In genomic region chr2:109109342-109109741, GRCh38 we compare ENCODE assay signal across 25 cellular contexts.
"Had no signal": no experiment of that assay in that cellular context is flagged by ENCODE, and none has a peak within 500 bp of the region (broad histone marks: within the 10 kb centered on the region; RNA-seq: fewer than 3 reads in every experiment).

No MANE protein-coding gene starts in this region.

- DNase-seq: activated CD4-positive, alpha-beta memory T cell treated with anti-CD3 and anti-CD28 coated beads for 36 hours; activated CD4-positive, alpha-beta T cell treated with anti-CD3 and anti-CD28 coated beads for 36 hours; activated CD4-positive, alpha-beta T cell treated with anti-CD3 and anti-CD28 coated beads, Interleukin-2, amount 10 ng/mL, durations not matched to agents 24 days and 14 days; activated CD4-positive, CD25-positive, alpha-beta regulatory T cell; activated CD4-positive, CD25-positive, alpha-beta regulatory T cell treated with anti-CD3 and anti-CD28 coated beads, Interleukin-2, amount 50 U/mL, for 72 hours; activated CD8-positive, alpha-beta memory T cell treated with anti-CD3 and anti-CD28 coated beads, Interleukin-2, amount 50 U/mL, for 4 hours; activated CD8-positive, alpha-beta T cell treated with anti-CD3 and anti-CD28 coated beads, Interleukin-2, amount 10 ng/mL, durations not matched to agents 7 days and 5 days; activated gamma-delta T cell; activated naive CD4-positive, alpha-beta T cell; activated naive CD4-positive, alpha-beta T cell treated with anti-CD3 and anti-CD28 coated beads, Interleukin-2, amount 10 ng/mL, durations not matched to agents 7 days and 5 days; activated naive CD8-positive, alpha-beta T cell treated with anti-CD3 and anti-CD28 coated beads, Interleukin-2, amount 10 ng/mL, durations not matched to agents 7 days and 5 days; activated T-cell treated with anti-CD3 and anti-CD28 coated beads, Interleukin-2, amount 50 U/mL, for 24 hours; activated T-cell treated with anti-CD3 and anti-CD28 coated beads, Interleukin-2, amount 50 U/mL, for 72 hours; dorsolateral prefrontal cortex; effector memory CD4-positive, alpha-beta T cell; endodermal cell; foreskin fibroblast; T-helper 2 cell had no signal

- H3K4me1 ChIP-seq: ascending aorta, breast epithelium had no signal

- H3K4me3 ChIP-seq: ascending aorta, breast epithelium, cardiac muscle cell, coronary artery, dorsolateral prefrontal cortex had no signal

- H3K27me3 ChIP-seq: ascending aorta, breast epithelium, cardiac muscle cell, dorsolateral prefrontal cortex had no signal

- H3K36me3 ChIP-seq: ascending aorta, breast epithelium, cardiac muscle cell had no signal

- H3K9me3 ChIP-seq: ascending aorta, breast epithelium had no signal

- ATAC-seq: activated CD4-positive, alpha-beta T cell treated with anti-CD3 and anti-CD28 coated beads for 36 hours; activated CD8-positive, alpha-beta memory T cell treated with anti-CD3 and anti-CD28 coated beads, Interleukin-2, amount 10 ng/mL, durations not matched to agents 7 days and 5 days; activated CD8-positive, alpha-beta T cell treated with anti-CD3 and anti-CD28 coated beads, Interleukin-2, amount 10 ng/mL, durations not matched to agents 7 days and 5 days; activated naive CD4-positive, alpha-beta T cell treated with anti-CD3 and anti-CD28 coated beads, Interleukin-2, amount 50 U/mL, for 72 hours; activated T-cell treated with anti-CD3 and anti-CD28 coated beads, Interleukin-2, amount 50 U/mL, for 72 hours; esophagus mucosa had no signal

- H3K27ac ChIP-seq: ascending aorta, breast epithelium, cardiac muscle cell, coronary artery, dorsolateral prefrontal cortex had no signal
